In the genomic region with DNA sequence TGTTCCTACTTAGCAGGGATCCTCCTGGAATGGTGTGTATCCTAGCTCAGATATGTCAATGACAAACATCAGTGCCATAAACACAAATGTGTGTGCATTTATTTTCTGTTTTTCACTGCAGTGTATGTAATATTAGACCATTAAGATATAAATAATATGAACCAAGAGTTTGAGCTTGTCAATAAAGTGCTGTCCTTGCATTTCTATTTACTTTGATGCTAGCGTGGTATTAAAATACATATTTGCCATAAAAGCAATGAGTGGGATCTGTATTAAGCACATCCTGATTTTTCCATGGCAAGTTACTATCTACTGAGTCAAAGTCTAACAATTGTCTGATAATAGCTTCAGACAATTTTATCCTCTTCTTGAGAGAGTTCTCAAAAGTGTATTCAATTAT, we compare ENCODE assay signal across 8 cellular contexts.
"Had no signal": no experiment of that assay in that cellular context is flagged by ENCODE, and none has a peak within 500 bp of the region (broad histone marks: within the 10 kb centered on the region; RNA-seq: fewer than 3 reads in every experiment).

No MANE protein-coding gene starts in this region.

- H3K9ac ChIP-seq: KMS-11 had no signal

- H3K4me1 Mint-ChIP-seq: IgD-negative memory B cell had no signal

- H3K36me3 Mint-ChIP-seq: IgD-negative memory B cell had no signal

- H3K4me2 ChIP-seq: KMS-11 had no signal

- DNase-seq: Karpas-422, Kasumi-1, KBM-7, KG1 had no signal

- H3K4me3 Mint-ChIP-seq: IgD-negative memory B cell had no signal

- H3K27ac Mint-ChIP-seq: IgD-negative memory B cell had no signal

- H3K27ac ChIP-seq: HL-60, KMS-11 had no signal

- FAIRE-seq: HTR-8/SVneo had no signal
